ENCODE assay signal across 17 cellular contexts in the genomic region with DNA sequence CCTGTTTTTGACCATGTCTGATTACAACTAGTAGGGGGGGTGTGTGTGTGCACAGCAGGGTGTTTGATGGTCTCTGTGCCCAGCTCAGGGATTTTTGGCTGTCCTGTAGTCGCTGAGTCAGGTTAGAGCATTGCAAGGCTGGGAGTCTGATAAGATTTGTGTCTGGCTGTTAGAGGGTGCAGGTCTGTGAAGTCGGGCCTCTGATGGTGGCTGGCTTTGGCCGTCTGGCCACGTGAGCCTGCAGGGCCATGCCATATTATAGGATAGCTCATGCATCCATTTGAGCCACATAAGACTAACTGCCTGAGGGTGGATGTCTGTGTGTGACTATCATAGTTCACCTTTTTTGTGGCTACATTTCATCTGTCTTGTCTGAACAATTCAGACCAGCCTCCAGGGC. TPM values are rescaled to one million over a fixed set of nuclear protein-coding genes. Genes with fewer than 3 reads are reported as not detected.
DNase-seq lines count a peak whose midpoint lies in the region; ATAC-seq and TF ChIP-seq lines count a peak whose summit lies in the region.
"Had no signal": no experiment of that assay in that cellular context is flagged by ENCODE, and none has a peak within 500 bp of the region (broad histone marks: within the 10 kb centered on the region; RNA-seq: fewer than 3 reads in every experiment).

No MANE protein-coding gene starts in this region.

- peaks cover 4% of the 10 kb centered on the region for H3K4me1 Mint-ChIP-seq in endodermal cell
- peaks cover 12% of the 10 kb centered on the region for H3K4me1 Mint-ChIP-seq in neural crest cell
- peaks cover 38% of the 10 kb centered on the region for H3K4me1 Mint-ChIP-seq in activated CD4-positive, alpha-beta memory T cell treated with anti-CD3 and anti-CD28 coated beads, Interleukin-2, amount 10 ng/mL, durations not matched to agents 7 days and 5 days
- H3K4me1 Mint-ChIP-seq in osteocyte (ENCODE audit: unreplicated experiment), result peaks cover 8% of the 10 kb centered on the region

- POLR2A ChIA-PET in RWPE1 (lab: Yijun Ruan, JAX; ENCODE audit: low non-redundant PET), result no interaction called here
- POLR2A ChIA-PET in activated CD4-positive, alpha-beta memory T cell treated with anti-CD3 and anti-CD28 coated beads, Interleukin-2, amount 10 ng/mL, durations not matched to agents 7 days and 5 days (lab: Charles Lee), result interaction anchor here (1.7 kb wide), 1 partner anchor 25 kb away, joined by 4 read pairs; the partner anchor contains the start of gene TBC1D25

- 81% methylated on average over 4 of the region's 4 CpGs; no CpG with 5 or more reads in 1 of the 2 experiments for WGBS in endodermal cell (ENCODE audit: insufficient coverage in 1 of 2, insufficient read length in 1 of 2), 2 experiments
- 87 to 100% methylated on average over 1 to 4 of the region's 4 CpGs for WGBS in esophagus squamous epithelium, 2 donors

- H3K9me3 ChIP-seq in endodermal cell (ENCODE audit: control insufficient read depth, low read length) (no peaks in the 10 kb centered on the region), esophagus squamous epithelium (no peaks in the 10 kb centered on the region)
- H3K9me3 ChIP-seq: Caco-2 had no signal

- H3K27ac Mint-ChIP-seq in endodermal cell (no peak overlapping the region), neural crest cell (ENCODE audit: unreplicated experiment) (no peak overlapping the region), osteocyte (ENCODE audit: unreplicated experiment) (no peak overlapping the region)
- H3K27ac Mint-ChIP-seq in activated CD4-positive, alpha-beta memory T cell treated with anti-CD3 and anti-CD28 coated beads, Interleukin-2, amount 10 ng/mL, durations not matched to agents 7 days and 5 days, result no peak overlapping the region
- H3K27ac Mint-ChIP-seq: CD4-positive, alpha-beta T cell; HFFc6 had no signal

- intact Hi-C loops in esophagus squamous epithelium (cut with DNase I), result no loop called here

- H3K36me3 ChIP-seq in endodermal cell (ENCODE audit: control insufficient read depth, insufficient read depth, low read length) (peaks cover 52% of the 10 kb centered on the region), esophagus squamous epithelium (peaks cover 0 to 34% (median 0%) of the 10 kb centered on the region in 3 donors)

- no peak for TF ChIP-seq POLR2A in esophagus squamous epithelium (IDR thresholded peaks at IDR 0.05)

- peak overlapping the region; percentile 80 for H3K4me3 ChIP-seq in endodermal cell (ENCODE audit: low read length)
- H3K4me3 ChIP-seq in esophagus squamous epithelium, result no peak overlapping the region

- H3K4me3 Mint-ChIP-seq in endodermal cell (no peak overlapping the region), neural crest cell (peak overlapping the region; percentile 56), osteocyte (ENCODE audit: unreplicated experiment) (no peak overlapping the region)
- no peak overlapping the region for H3K4me3 Mint-ChIP-seq in activated CD4-positive, alpha-beta memory T cell treated with anti-CD3 and anti-CD28 coated beads, Interleukin-2, amount 10 ng/mL, durations not matched to agents 7 days and 5 days
- H3K4me3 Mint-ChIP-seq: CD4-positive, alpha-beta T cell; HFFc6 had no signal

- TF ChIP-seq CTCF in RWPE1 (conservative IDR thresholded peaks at IDR 0.05; ENCODE audit: low read depth) (no peak), endodermal cell (conservative IDR thresholded peaks at IDR 0.05) (no peak), neural crest cell (conservative IDR thresholded peaks at IDR 0.05) (no peak), esophagus squamous epithelium (IDR thresholded peaks at IDR 0.05) (no peak), osteocyte (IDR thresholded peaks at IDR 0.05) (no peak)

- no peak for DNase-seq in RWPE1 (ENCODE audit: low spot score)
- DNase-seq in endodermal cell, result no peak
- no peak for DNase-seq in neural crest cell (ENCODE audit: low read depth, low spot score)
- DNase-seq in esophagus squamous epithelium (lab: John Stamatoyannopoulos, UW), result no peak
- no peak for DNase-seq in activated CD4-positive, alpha-beta memory T cell treated with anti-CD3 and anti-CD28 coated beads, Interleukin-2, amount 10 ng/mL, durations not matched to agents 7 days and 5 days
- no peak for DNase-seq in osteocyte (ENCODE audit: extremely low spot score, unreplicated experiment)
- DNase-seq: ACHN; Caco-2; CD4-positive, alpha-beta T cell; GDM1; GOT3; H7; HFFc6; IMR-90 had no signal

- H3K4me1 ChIP-seq in endodermal cell (ENCODE audit: control insufficient read depth, insufficient read depth, low read length), result no peaks in the 10 kb centered on the region
- peaks cover 0 to 15% (median 0%) of the 10 kb centered on the region in 3 donors for H3K4me1 ChIP-seq in esophagus squamous epithelium
- H3K4me1 ChIP-seq: Caco-2 had no signal

- H3K9me3 Mint-ChIP-seq in endodermal cell (peaks cover 71% of the 10 kb centered on the region), neural crest cell (no peaks in the 10 kb centered on the region), osteocyte (ENCODE audit: unreplicated experiment) (no peaks in the 10 kb centered on the region)
- no peaks in the 10 kb centered on the region for H3K9me3 Mint-ChIP-seq in activated CD4-positive, alpha-beta memory T cell treated with anti-CD3 and anti-CD28 coated beads, Interleukin-2, amount 10 ng/mL, durations not matched to agents 7 days and 5 days
- H3K9me3 Mint-ChIP-seq: CD4-positive, alpha-beta T cell; HFFc6 had no signal

- H3K36me3 Mint-ChIP-seq in endodermal cell (ENCODE audit: low read depth) (peaks cover 23% of the 10 kb centered on the region), neural crest cell (ENCODE audit: low read depth) (peaks cover 8% of the 10 kb centered on the region), osteocyte (ENCODE audit: unreplicated experiment) (peaks cover 8% of the 10 kb centered on the region)
- H3K36me3 Mint-ChIP-seq in activated CD4-positive, alpha-beta memory T cell treated with anti-CD3 and anti-CD28 coated beads, Interleukin-2, amount 10 ng/mL, durations not matched to agents 7 days and 5 days (ENCODE audit: low read depth), result peaks cover 38% of the 10 kb centered on the region

- CTCF ChIA-PET in RWPE1 (lab: Yijun Ruan, JAX), result no interaction called here
- CTCF ChIA-PET in activated CD4-positive, alpha-beta memory T cell treated with anti-CD3 and anti-CD28 coated beads, Interleukin-2, amount 10 ng/mL, durations not matched to agents 7 days and 5 days (lab: Charles Lee), result no interaction called here

- H3K9ac ChIP-seq in endodermal cell (ENCODE audit: extremely low read depth, low read length, poor library complexity, severe bottlenecking), result no peak overlapping the region

- H3K27me3 ChIP-seq in endodermal cell (ENCODE audit: control insufficient read depth, insufficient read depth, low read length, poor library complexity, severe bottlenecking) (no peaks in the 10 kb centered on the region), esophagus squamous epithelium (no peaks in the 10 kb centered on the region)

- no peak for ATAC-seq in GM19397 (IDR thresholded peaks at IDR 0.05; ENCODE audit: unreplicated experiment)
- ATAC-seq: HCT116 had no signal

- peak overlapping the region; percentile 65 for H3K27ac ChIP-seq in RWPE1
- no peak overlapping the region for H3K27ac ChIP-seq in endodermal cell (ENCODE audit: low read depth, low read length)
- no peak overlapping the region for H3K27ac ChIP-seq in esophagus squamous epithelium
- H3K27ac ChIP-seq: C4-2B had no signal

- no peaks in the 10 kb centered on the region for H3K27me3 Mint-ChIP-seq in endodermal cell (ENCODE audit: insufficient read depth)
- no peaks in the 10 kb centered on the region for H3K27me3 Mint-ChIP-seq in neural crest cell (ENCODE audit: low read depth)
- H3K27me3 Mint-ChIP-seq in activated CD4-positive, alpha-beta memory T cell treated with anti-CD3 and anti-CD28 coated beads, Interleukin-2, amount 10 ng/mL, durations not matched to agents 7 days and 5 days, result no peaks in the 10 kb centered on the region
- no peaks in the 10 kb centered on the region for H3K27me3 Mint-ChIP-seq in osteocyte (ENCODE audit: unreplicated experiment)
- H3K27me3 Mint-ChIP-seq: CD4-positive, alpha-beta T cell had no signal

RNA-seq across cellular contexts. Expression of gene PORCN, which starts 4.9 kb away (rescaled TPM):
- total RNA-seq in endodermal cell, result 10 to 100 TPM; 51.1 to 54.4 TPM
- polyA plus RNA-seq in endodermal cell (2013, experiment 1 of 2), result 40.1 TPM
- polyA plus RNA-seq in endodermal cell (2013, experiment 2 of 2), result 45.9 TPM
- total RNA-seq in neural crest cell, result 13.0 and 14.2 TPM in 2 replicates
- 10 to 100 TPM; 11.2 to 25.8 (median 17.6) TPM for total RNA-seq in esophagus squamous epithelium
- 10 to 100 TPM; 26.1 to 29.2 TPM for total RNA-seq in activated CD4-positive, alpha-beta memory T cell treated with anti-CD3 and anti-CD28 coated beads, Interleukin-2, amount 10 ng/mL, durations not matched to agents 7 days and 5 days
- total RNA-seq in osteocyte, result 16.9 and 20.2 TPM in 2 replicates

RNA-seq across cellular contexts. Expression of gene EBP, which starts 7.9 kb away (rescaled TPM):
- 100 to 1,000 TPM; 105 to 119 TPM for total RNA-seq in endodermal cell
- 155 TPM for polyA plus RNA-seq in endodermal cell (2013, experiment 1 of 2)
- polyA plus RNA-seq in endodermal cell (2013, experiment 2 of 2), result 164 TPM
- total RNA-seq in neural crest cell, result 155 and 168 TPM in 2 replicates
- total RNA-seq in esophagus squamous epithelium, result 100 to 1,000 TPM in 1 of 4 donors, 10 to 100 TPM in 3; 60.8 to 119 (median 87.1) TPM
- 100 to 1,000 TPM; 446 to 461 TPM for total RNA-seq in activated CD4-positive, alpha-beta memory T cell treated with anti-CD3 and anti-CD28 coated beads, Interleukin-2, amount 10 ng/mL, durations not matched to agents 7 days and 5 days
- total RNA-seq in osteocyte, result 39.3 and 42.5 TPM in 2 replicates

RNA-seq across cellular contexts. Expression of gene TBC1D25, which starts 25.8 kb away (rescaled TPM):
- total RNA-seq in endodermal cell (1 to 10 TPM; 7.0 to 7.6 TPM), neural crest cell (9.1 and 12.0 TPM in 2 replicates), esophagus squamous epithelium (10 to 100 TPM in 1 of 4 donors, 1 to 10 TPM in 3; 5.5 to 11.7 (median 8.5) TPM), osteocyte (16.4 and 19.9 TPM in 2 replicates)
- polyA plus RNA-seq in endodermal cell (2013, experiment 1 of 2), result 7.3 TPM
- 6.5 TPM for polyA plus RNA-seq in endodermal cell (2013, experiment 2 of 2)
- 10 to 100 TPM; 21.7 to 22.3 TPM for total RNA-seq in activated CD4-positive, alpha-beta memory T cell treated with anti-CD3 and anti-CD28 coated beads, Interleukin-2, amount 10 ng/mL, durations not matched to agents 7 days and 5 days

RNA-seq across cellular contexts. Expression of gene FTSJ1, which starts 37.7 kb away (rescaled TPM):
- total RNA-seq in endodermal cell (10 to 100 TPM; 47.3 to 54.3 TPM), neural crest cell (42.2 and 45.8 TPM in 2 replicates), esophagus squamous epithelium (10 to 100 TPM; 33.4 to 61.8 (median 45.8) TPM), osteocyte (47.6 and 57.1 TPM in 2 replicates)
- 46.1 TPM for polyA plus RNA-seq in endodermal cell (2013, experiment 1 of 2)
- 43.6 TPM for polyA plus RNA-seq in endodermal cell (2013, experiment 2 of 2)
- 10 to 100 TPM; 57.6 to 60.1 TPM for total RNA-seq in activated CD4-positive, alpha-beta memory T cell treated with anti-CD3 and anti-CD28 coated beads, Interleukin-2, amount 10 ng/mL, durations not matched to agents 7 days and 5 days

RNA-seq across cellular contexts. Expression of gene SLC38A5, which starts 43.6 kb away (rescaled TPM):
- total RNA-seq in endodermal cell, result 10 to 100 TPM; 22.4 to 40.7 TPM
- polyA plus RNA-seq in endodermal cell (2013, experiment 1 of 2), result 23.3 TPM
- 26.2 TPM for polyA plus RNA-seq in endodermal cell (2013, experiment 2 of 2)
- 6.5 and 8.8 TPM in 2 replicates for total RNA-seq in neural crest cell
- 10 to 100 TPM in 3 of 4 donors, 1 to 10 TPM in 1; 9.6 to 25.4 (median 24.7) TPM for total RNA-seq in esophagus squamous epithelium
- 10 to 100 TPM; 76.4 to 82.4 TPM for total RNA-seq in activated CD4-positive, alpha-beta memory T cell treated with anti-CD3 and anti-CD28 coated beads, Interleukin-2, amount 10 ng/mL, durations not matched to agents 7 days and 5 days
- total RNA-seq in osteocyte, result not detected in 2 replicates
